ENCODE assay signal across 27 cellular contexts in genomic region chr2:223737207-223737606, GRCh38.
"Had no signal": no experiment of that assay in that cellular context is flagged by ENCODE, and none has a peak within 500 bp of the region (broad histone marks: within the 10 kb centered on the region; RNA-seq: fewer than 3 reads in every experiment).

No MANE protein-coding gene starts in this region.

- H3K4me3 Mint-ChIP-seq: dendritic cell treated with granulocyte-macrophage colony-stimulating factor and Interleukin-4, amounts not matched to agents 40 ng/mL and 50 ng/mL, for 4 days; endodermal cell; natural killer cell; stimulated activated naive CD8-positive, alpha-beta T cell treated with anti-CD3 and anti-CD28 coated beads, Interleukin-15, amount 100 ng/mL, for 72 hours had no signal

- H3K4me1 ChIP-seq: colonic mucosa, gastroesophageal sphincter, left lung, prostate gland, suprapubic skin, transverse colon had no signal

- H3K36me3 Mint-ChIP-seq: natural killer cell had no signal

- H3K27ac ChIP-seq: colonic mucosa, epithelial cell of prostate, gastroesophageal sphincter, heart right ventricle, left lung, neutrophil, prostate gland, suprapubic skin, transverse colon, vagina had no signal

- H3K27me3 ChIP-seq: colonic mucosa, gastroesophageal sphincter, heart right ventricle, left lung, neutrophil, suprapubic skin, transverse colon, vagina had no signal

- ATAC-seq: esophagus mucosa; gastroesophageal sphincter; heart right ventricle; left lung; natural killer cell; right cardiac atrium; stimulated activated naive CD8-positive, alpha-beta T cell treated with anti-CD3 and anti-CD28 coated beads, Interleukin-15, amount 100 ng/mL, for 72 hours had no signal

- H3K27ac Mint-ChIP-seq: dendritic cell treated with granulocyte-macrophage colony-stimulating factor and Interleukin-4, amounts not matched to agents 40 ng/mL and 50 ng/mL, for 4 days; endodermal cell; natural killer cell had no signal

- H3K9me3 Mint-ChIP-seq: endodermal cell; natural killer cell; stimulated activated naive CD8-positive, alpha-beta T cell treated with anti-CD3 and anti-CD28 coated beads, Interleukin-15, amount 100 ng/mL, for 72 hours had no signal

- DNase-seq: colonic mucosa; effector CD8-positive, alpha-beta T cell; endodermal cell; foreskin fibroblast; glutamatergic neuron; heart right ventricle; hippocampal formation; left cardiac atrium; left lung; mesendoderm; natural killer cell; right cardiac atrium; small intestine; stimulated activated CD4-positive, alpha-beta T cell treated with anti-CD3 and anti-CD28 coated beads, Interleukin-15, amount 100 ng/mL, for 24 hours; stimulated activated CD4-positive, alpha-beta T cell treated with anti-CD3 and anti-CD28 coated beads, Interleukin-4, amount 100 ng/mL, for 1 hour; stimulated activated CD8-positive, alpha-beta memory T cell treated with anti-CD3 and anti-CD28 coated beads, Interleukin-4, amount 100 ng/mL, for 48 hours; stimulated activated naive CD4-positive, alpha-beta T cell; stimulated activated naive CD8-positive, alpha-beta T cell treated with anti-CD3 and anti-CD28 coated beads, Interleukin-15, amount 100 ng/mL, for 72 hours; transverse colon had no signal

- H3K36me3 ChIP-seq: colonic mucosa, gastroesophageal sphincter, heart right ventricle, left lung, neutrophil, prostate gland, suprapubic skin, transverse colon, vagina had no signal

- H3K4me3 ChIP-seq: colonic mucosa, gastroesophageal sphincter, heart right ventricle, left lung, prostate gland, suprapubic skin, transverse colon, vagina had no signal

- H3K4me1 Mint-ChIP-seq: endodermal cell; natural killer cell; stimulated activated naive CD8-positive, alpha-beta T cell treated with anti-CD3 and anti-CD28 coated beads, Interleukin-15, amount 100 ng/mL, for 72 hours had no signal

- H3K9me3 ChIP-seq: colonic mucosa, gastroesophageal sphincter, left lung, neutrophil, prostate gland, suprapubic skin, transverse colon, vagina had no signal
